In genomic region chr2:112182581-112183034, GRCh38 we compare ENCODE assay signal across 10 cellular contexts. TPM values are rescaled to one million over a fixed set of nuclear protein-coding genes. Genes with fewer than 3 reads are reported as not detected.
A peak's percentile ranks its signal among the peaks of the same experiment; 100 is the strongest.
DNase-seq lines count a peak whose midpoint lies in the region; ATAC-seq and TF ChIP-seq lines count a peak whose summit lies in the region.
"Had no signal": no experiment of that assay in that cellular context is flagged by ENCODE, and none has a peak within 500 bp of the region (broad histone marks: within the 10 kb centered on the region; RNA-seq: fewer than 3 reads in every experiment).

No MANE protein-coding gene starts in this region.

- no peaks in the 10 kb centered on the region for H3K36me3 ChIP-seq in WERI-Rb-1
- H3K36me3 ChIP-seq: spleen had no signal

- peak; percentile 85 for DNase-seq in NCI-H774 (lab: John Stamatoyannopoulos, UW)
- DNase-seq in activated T-helper 1 cell treated with anti-CD3 and anti-CD28 coated beads, Interleukin-12 subunit alpha, Interleukin-12 subunit beta, Interleukin-2, Interleukin-4 antibody, amounts not matched to agents 30 ng/mL and 10 ng/mL and 1 ng/mL, durations not matched to agents 14 hours and 24 hours and 36 hours (ENCODE audit: low spot score), result peak; percentile 28
- DNase-seq in stimulated activated CD4-positive, alpha-beta T cell treated with anti-CD3 and anti-CD28 coated beads, Interleukin-2, amount 100 ng/mL, for 24 hours, result peak; percentile 54 to 63
- DNase-seq in HUDEP-2 (lab: John Stamatoyannopoulos, UW; ENCODE audit: unreplicated experiment in 76 of 76), result no peak
- DNase-seq in WERI-Rb-1, result no peak
- no peak for DNase-seq in nephron progenitor cell
- DNase-seq: spleen had no signal

- H3K36me3 Mint-ChIP-seq in IgD-negative memory B cell (peaks cover 3% of the 10 kb centered on the region), nephron progenitor cell (ENCODE audit: low read depth) (peaks cover 61% of the 10 kb centered on the region)
- H3K36me3 Mint-ChIP-seq in activated T-helper 1 cell treated with anti-CD3 and anti-CD28 coated beads, Interleukin-12 subunit alpha, Interleukin-12 subunit beta, Interleukin-2, Interleukin-4 antibody, amounts not matched to agents 30 ng/mL and 10 ng/mL and 1 ng/mL, durations not matched to agents 14 hours and 24 hours and 36 hours (ENCODE audit: low read depth), result peaks cover 28% of the 10 kb centered on the region

- no peaks in the 10 kb centered on the region for H3K9me3 ChIP-seq in WERI-Rb-1 (ENCODE audit: severe bottlenecking)

- TF ChIP-seq CTCF in WERI-Rb-1 (IDR thresholded peaks at IDR 0.05; ENCODE audit: low read depth, low read length) (no peak), nephron progenitor cell (IDR thresholded peaks at IDR 0.05) (no peak)

- H3K27ac ChIP-seq in WERI-Rb-1, result no peak overlapping the region

- no peak overlapping the region for H3K4me3 ChIP-seq in WERI-Rb-1 (ENCODE audit: low read depth, low read length)

- peak overlapping the region in 3 of 4 donors; percentile 16 to 60 (median 37) for H3K4me3 Mint-ChIP-seq in IgD-negative memory B cell
- peak overlapping the region; percentile 84 for H3K4me3 Mint-ChIP-seq in activated T-helper 1 cell treated with anti-CD3 and anti-CD28 coated beads, Interleukin-12 subunit alpha, Interleukin-12 subunit beta, Interleukin-2, Interleukin-4 antibody, amounts not matched to agents 30 ng/mL and 10 ng/mL and 1 ng/mL, durations not matched to agents 14 hours and 24 hours and 36 hours
- no peak overlapping the region for H3K4me3 Mint-ChIP-seq in nephron progenitor cell

- intact Hi-C loops in activated T-helper 1 cell treated with anti-CD3 and anti-CD28 coated beads, Interleukin-12 subunit alpha, Interleukin-12 subunit beta, Interleukin-2, Interleukin-4 antibody, amounts not matched to agents 30 ng/mL and 10 ng/mL and 1 ng/mL, durations not matched to agents 14 hours and 24 hours and 36 hours (cut with micrococcal nuclease), result loop anchor here (1.0 to 10.0 kb wide), 2 partner anchors 8 to 298 kb away; partner anchors contain the start of gene ANAPC1

- H3K27me3 ChIP-seq in WERI-Rb-1 (ENCODE audit: insufficient read depth, low read depth, severe bottlenecking), result no peaks in the 10 kb centered on the region

- no peak for ATAC-seq in GM21786 (IDR thresholded peaks at IDR 0.05; ENCODE audit: unreplicated experiment)
- ATAC-seq: left colon had no signal

- H3K9me3 Mint-ChIP-seq in IgD-negative memory B cell, result peaks cover 0 to 4% (median 2%) of the 10 kb centered on the region in 3 donors
- H3K9me3 Mint-ChIP-seq in activated T-helper 1 cell treated with anti-CD3 and anti-CD28 coated beads, Interleukin-12 subunit alpha, Interleukin-12 subunit beta, Interleukin-2, Interleukin-4 antibody, amounts not matched to agents 30 ng/mL and 10 ng/mL and 1 ng/mL, durations not matched to agents 14 hours and 24 hours and 36 hours, result no peaks in the 10 kb centered on the region
- H3K9me3 Mint-ChIP-seq in nephron progenitor cell, result peaks cover 51% of the 10 kb centered on the region

- H3K27me3 Mint-ChIP-seq in IgD-negative memory B cell (peaks cover 24% of the 10 kb centered on the region), nephron progenitor cell (ENCODE audit: low read depth, poor library complexity) (peaks cover 32% of the 10 kb centered on the region)
- peaks cover 2% of the 10 kb centered on the region for H3K27me3 Mint-ChIP-seq in activated T-helper 1 cell treated with anti-CD3 and anti-CD28 coated beads, Interleukin-12 subunit alpha, Interleukin-12 subunit beta, Interleukin-2, Interleukin-4 antibody, amounts not matched to agents 30 ng/mL and 10 ng/mL and 1 ng/mL, durations not matched to agents 14 hours and 24 hours and 36 hours (ENCODE audit: insufficient read depth)

- peak overlapping the region in 1 of 3 donors; percentile 47 for H3K27ac Mint-ChIP-seq in IgD-negative memory B cell
- H3K27ac Mint-ChIP-seq in activated T-helper 1 cell treated with anti-CD3 and anti-CD28 coated beads, Interleukin-12 subunit alpha, Interleukin-12 subunit beta, Interleukin-2, Interleukin-4 antibody, amounts not matched to agents 30 ng/mL and 10 ng/mL and 1 ng/mL, durations not matched to agents 14 hours and 24 hours and 36 hours, result peak overlapping the region; percentile 89
- H3K27ac Mint-ChIP-seq in nephron progenitor cell, result no peak overlapping the region

- H3K4me1 Mint-ChIP-seq in IgD-negative memory B cell, result peaks cover 5 to 9% (median 5%) of the 10 kb centered on the region in 3 donors
- peaks cover 49% of the 10 kb centered on the region for H3K4me1 Mint-ChIP-seq in activated T-helper 1 cell treated with anti-CD3 and anti-CD28 coated beads, Interleukin-12 subunit alpha, Interleukin-12 subunit beta, Interleukin-2, Interleukin-4 antibody, amounts not matched to agents 30 ng/mL and 10 ng/mL and 1 ng/mL, durations not matched to agents 14 hours and 24 hours and 36 hours (ENCODE audit: low read depth)
- H3K4me1 Mint-ChIP-seq in nephron progenitor cell, result no peaks in the 10 kb centered on the region

RNA-seq across cellular contexts. Expression of gene FBLN7, which starts 44.4 kb away (rescaled TPM):
- 0.20 TPM for polyA plus RNA-seq in IgD-negative memory B cell
- 26.4 and 29.6 TPM in 2 replicates for total RNA-seq in activated T-helper 1 cell treated with anti-CD3 and anti-CD28 coated beads, Interleukin-12 subunit alpha, Interleukin-12 subunit beta, Interleukin-2, Interleukin-4 antibody, amounts not matched to agents 30 ng/mL and 10 ng/mL and 1 ng/mL, durations not matched to agents 14 hours and 24 hours and 36 hours

Comparison
In these comparisons a context has a peak if more than half of its experiments do, and no peak if none do; other contexts are left out.
1. DNase-seq: peak in NCI-H774 (single experiment), activated T-helper 1 cell treated with anti-CD3 and anti-CD28 coated beads, Interleukin-12 subunit alpha, Interleukin-12 subunit beta, Interleukin-2, Interleukin-4 antibody, amounts not matched to agents 30 ng/mL and 10 ng/mL and 1 ng/mL, durations not matched to agents 14 hours and 24 hours and 36 hours (single experiment) and stimulated activated CD4-positive, alpha-beta T cell treated with anti-CD3 and anti-CD28 coated beads, Interleukin-2, amount 100 ng/mL, for 24 hours (2 of 2); none in HUDEP-2 (0 of 76), WERI-Rb-1 (single experiment) and nephron progenitor cell (single experiment).